ENCODE assay signal across 23 cellular contexts in the genomic region with DNA sequence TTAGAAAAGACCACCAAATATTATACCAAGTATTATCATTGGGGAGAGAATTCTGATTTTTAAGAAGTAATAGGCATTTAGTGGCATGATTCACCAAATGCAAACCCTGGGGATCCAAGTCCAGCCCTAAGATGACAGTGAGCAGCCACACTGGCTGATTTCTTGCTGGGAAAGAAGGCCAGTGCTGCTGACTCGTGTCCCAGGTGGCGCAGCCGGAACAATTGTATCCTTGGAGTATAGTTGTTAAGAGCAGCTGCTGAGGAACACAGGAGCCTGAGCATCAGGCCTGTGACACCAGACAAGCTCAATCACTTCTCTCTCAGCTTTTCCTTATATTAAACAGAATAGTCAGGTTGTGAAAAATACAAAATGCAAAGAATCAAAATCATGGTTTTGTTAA. TPM values are rescaled to one million over a fixed set of nuclear protein-coding genes. Genes with fewer than 3 reads are reported as not detected.
DNase-seq lines count a peak whose midpoint lies in the region; TF ChIP-seq lines count a peak whose summit lies in the region.
"Had no signal": no experiment of that assay in that cellular context is flagged by ENCODE, and none has a peak within 500 bp of the region (broad histone marks: within the 10 kb centered on the region; RNA-seq: fewer than 3 reads in every experiment).

No MANE protein-coding gene starts in this region.

- H3K9me2 ChIP-seq in hepatocyte (replicated peaks; ENCODE audit: insufficient read depth) = no peaks in the 10 kb centered on the region

- 71% methylated on average over 3 of the region's 3 CpGs for WGBS in hepatocyte (ENCODE audit: low lambda C conversion rate, missing lambda C conversion rate)
- WGBS in spleen, 5 donors = 68 to 90% (median 88%) methylated on average over 3 of the region's 3 CpGs

- no peaks in the 10 kb centered on the region for H4K20me1 ChIP-seq in hepatocyte (ENCODE audit: insufficient read depth, poor library complexity, severe bottlenecking)

- CTCF ChIA-PET in MCF 10A (lab: Yijun Ruan, JAX) = no interaction called here

- TF ChIP-seq POLR2A in spleen (IDR thresholded peaks at IDR 0.05) = no peak

- no peak overlapping the region for H3K4me3 ChIP-seq in BE2C (ENCODE audit: low read depth, low read length)
- H3K4me3 ChIP-seq in SJCRH30 = no peak overlapping the region
- no peak overlapping the region for H3K4me3 ChIP-seq in hepatocyte
- no peak overlapping the region for H3K4me3 ChIP-seq in spleen
- no peak overlapping the region for H3K4me3 ChIP-seq in H7 (ENCODE audit: insufficient read depth, low read depth, low read length)
- H3K4me3 ChIP-seq: A549, GM23248, K562 had no signal

- H3K4me2 ChIP-seq in hepatocyte = no peak overlapping the region
- H3K4me2 ChIP-seq: A549 had no signal

- no peaks in the 10 kb centered on the region for H3K4me1 ChIP-seq in BE2C
- H3K4me1 ChIP-seq in SJCRH30 = peaks cover 3% of the 10 kb centered on the region
- H3K4me1 ChIP-seq in hepatocyte (ENCODE audit: insufficient read depth) = no peaks in the 10 kb centered on the region
- no peaks in the 10 kb centered on the region for H3K4me1 ChIP-seq in spleen
- H3K4me1 ChIP-seq: A549 had no signal

- no peaks in the 10 kb centered on the region for H3K27me3 ChIP-seq in BE2C
- no peaks in the 10 kb centered on the region for H3K27me3 ChIP-seq in SJCRH30
- no peaks in the 10 kb centered on the region for H3K27me3 ChIP-seq in hepatocyte
- no peaks in the 10 kb centered on the region for H3K27me3 ChIP-seq in spleen (replicated peaks in 1 of 7)
- H3K27me3 ChIP-seq in H7 (ENCODE audit: control insufficient read depth, insufficient read depth, low read length) = no peaks in the 10 kb centered on the region

- H3K9me3 Mint-ChIP-seq in MCF 10A (ENCODE audit: unreplicated experiment) = no peaks in the 10 kb centered on the region
- H3K9me3 Mint-ChIP-seq: H9 had no signal

- H3K9me3 ChIP-seq in BE2C (no peaks in the 10 kb centered on the region), SJCRH30 (replicated peaks) (no peaks in the 10 kb centered on the region), hepatocyte (ENCODE audit: low read depth) (no peaks in the 10 kb centered on the region), spleen (no peaks in the 10 kb centered on the region)
- H3K9me3 ChIP-seq: A549 had no signal

- H3K36me3 Mint-ChIP-seq in MCF 10A (ENCODE audit: insufficient read depth, unreplicated experiment) = no peaks in the 10 kb centered on the region

- no peak overlapping the region for H2AFZ ChIP-seq in hepatocyte
- H2AFZ ChIP-seq: GM23248 had no signal

- POLR2A ChIA-PET in MCF 10A (lab: Yijun Ruan, JAX) = no interaction called here

- TF ChIP-seq CTCF in BE2C (IDR thresholded peaks at IDR 0.05; ENCODE audit: low read depth, low read length) (no peak), hepatocyte (IDR thresholded peaks at IDR 0.05; ENCODE audit: poor library complexity) (no peak), spleen (IDR thresholded peaks at IDR 0.05 in 8 of 11, conservative IDR thresholded peaks at IDR 0.05 in 3 of 11) (no peak), MCF 10A (IDR thresholded peaks at IDR 0.05; ENCODE audit: unreplicated experiment) (no peak)

- H3K27me3 Mint-ChIP-seq in MCF 10A (ENCODE audit: insufficient read depth, unreplicated experiment) = peaks cover 62% of the 10 kb centered on the region
- H3K27me3 Mint-ChIP-seq: CD8-positive, alpha-beta memory T cell had no signal

- no TSS peak for BruUV-seq in MCF 10A (replicated peaks; lab: Mats Ljungman, UMichigan)

- H3K4me1 Mint-ChIP-seq in MCF 10A (ENCODE audit: insufficient read depth, unreplicated experiment) = no peaks in the 10 kb centered on the region
- H3K4me1 Mint-ChIP-seq: CD8-positive, alpha-beta memory T cell; H9 had no signal

- intact Hi-C loops in spleen (cut with DNase I; ENCODE audit: low total_unique reads) (no loop called here), MCF 10A (cut with micrococcal nuclease) (no loop called here)

- DNase-seq in BE2C = peak; percentile 19
- DNase-seq in SJCRH30 = peak; percentile 44 to 54
- DNase-seq in hepatocyte (ENCODE audit: low spot score) = peak; percentile 5
- peak; percentile 13 for DNase-seq in spleen
- DNase-seq in NCI-H2081 (lab: John Stamatoyannopoulos, UW) = no peak
- no peak for DNase-seq in H7
- DNase-seq in MCF 10A (ENCODE audit: unreplicated experiment) = no peak
- DNase-seq: CD8-positive, alpha-beta memory T cell; GM23248; H9; Kasumi-1; MV-4-11; NCI-H1105 treated with DMSO at 0.1 percent for 48 hours; NCI-H146; NCI-H2029 treated with DMSO at 0.1 percent for 48 hours; NCI-H524 treated with DMSO at 0.1 percent for 48 hours; NCI-H82; NK-92 treated with Interleukin-12 subunit alpha and Interleukin-12 subunit beta, amount 100 ng/mL, for 24 hours; PC-3 had no signal

- H3K27ac ChIP-seq in SJCRH30 (no peak overlapping the region), hepatocyte (no peak overlapping the region), spleen (no peak overlapping the region)
- H3K27ac ChIP-seq: A549, C4-2B, GM23248 had no signal

- no peaks in the 10 kb centered on the region for H3K79me2 ChIP-seq in hepatocyte

- H3K4me3 Mint-ChIP-seq in MCF 10A (ENCODE audit: unreplicated experiment) = no peak overlapping the region
- H3K4me3 Mint-ChIP-seq: CD8-positive, alpha-beta memory T cell; H9 had no signal

- no peak overlapping the region for H3K27ac Mint-ChIP-seq in MCF 10A (ENCODE audit: low read depth, unreplicated experiment)
- H3K27ac Mint-ChIP-seq: CD8-positive, alpha-beta memory T cell; H9 had no signal

- no peaks in the 10 kb centered on the region for H3K36me3 ChIP-seq in BE2C
- no peaks in the 10 kb centered on the region for H3K36me3 ChIP-seq in SJCRH30
- no peaks in the 10 kb centered on the region for H3K36me3 ChIP-seq in hepatocyte (replicated peaks; ENCODE audit: insufficient read depth, low read depth)
- no peaks in the 10 kb centered on the region for H3K36me3 ChIP-seq in spleen
- H3K36me3 ChIP-seq in H7 (replicated peaks; ENCODE audit: control insufficient read depth, insufficient read depth, low read length) = no peaks in the 10 kb centered on the region

RNA-seq across cellular contexts. Expression of gene LRP1B, which starts 48.5 kb away (rescaled TPM):
- polyA plus RNA-seq in BE2C (2012; ENCODE audit: insufficient read depth, insufficient read length, low read depth) = 0.36 TPM
- 6.8 and 7.5 TPM in 2 replicates for total RNA-seq in SJCRH30 (2014; rRNA removed; shearing (Covaris generic))
- total RNA-seq in hepatocyte = 1.8 and 2.0 TPM in 2 replicates
- 0.11 and 0.65 TPM in 2 replicates for polyA plus RNA-seq in hepatocyte
- under 1 TPM in 6 of 7 donors, not detected in 1; 0.05 to 0.85 (median 0.11) TPM for total RNA-seq in spleen
- under 1 TPM in 2 of 3 donors, not detected in 1; 0.02 TPM for polyA plus RNA-seq in spleen
- 0.17 and 0.26 TPM in 2 replicates for total RNA-seq in H7 (2014; rRNA removed; shearing (Covaris generic))
- total RNA-seq in MCF 10A (2022) = not detected in 2 replicates
- total RNA-seq: CD8-positive, alpha-beta memory T cell; GM23248; H9; K562; M059J had no signal
- polyA plus RNA-seq: CD8-positive, alpha-beta memory T cell; GM23248; K562 had no signal

Comparison
In these comparisons a context has a peak if more than half of its experiments do, and no peak if none do; other contexts are left out.
1. DNase-seq: peak in BE2C (single experiment), SJCRH30 (2 of 2), hepatocyte (single experiment) and spleen (single experiment); none in NCI-H2081 (0 of 2), H7 (single experiment) and MCF 10A (single experiment).